In the genomic region with DNA sequence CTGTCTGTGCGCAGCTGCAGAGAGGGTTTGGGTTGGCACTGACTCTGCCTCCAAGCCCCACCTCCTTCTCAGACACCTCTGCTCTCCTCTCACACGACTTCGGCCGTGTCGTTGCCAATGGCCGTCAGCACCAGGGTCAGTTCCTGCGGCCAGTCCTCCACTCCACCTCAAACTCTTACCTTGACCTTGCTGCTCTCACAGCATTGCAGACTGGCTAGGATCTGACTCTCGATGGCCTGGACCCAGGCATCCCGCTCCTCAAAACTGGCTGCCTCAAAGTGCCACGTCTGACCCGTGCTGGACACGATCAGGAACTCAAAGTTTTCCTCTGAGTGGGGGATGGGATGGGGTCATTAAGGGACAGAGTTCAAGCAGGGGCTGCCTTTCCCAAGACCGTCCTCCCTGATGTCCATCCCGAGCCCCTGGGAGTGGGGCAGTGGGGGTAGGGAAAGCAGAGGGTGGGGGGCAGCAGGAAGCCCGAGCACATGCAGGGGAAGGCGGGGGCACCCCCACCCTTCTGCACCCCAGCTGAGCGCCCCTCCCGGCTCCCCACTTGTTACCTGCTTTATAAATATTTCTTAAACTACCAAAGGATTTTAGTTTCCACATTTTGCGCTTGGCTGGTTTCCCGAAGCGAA, we compare ENCODE assay signal across 1 cellular context.
A peak's percentile ranks its signal among the peaks of the same experiment; 100 is the strongest.
TF ChIP-seq lines count a peak whose summit lies in the region.

No MANE protein-coding gene starts in this region.

TF ChIP-seq in GM23338, 12 proteins besides CTCF, POLR2A, EP300 and RAD21 (continued from another document):
- TF ChIP-seq, protein P1, sequence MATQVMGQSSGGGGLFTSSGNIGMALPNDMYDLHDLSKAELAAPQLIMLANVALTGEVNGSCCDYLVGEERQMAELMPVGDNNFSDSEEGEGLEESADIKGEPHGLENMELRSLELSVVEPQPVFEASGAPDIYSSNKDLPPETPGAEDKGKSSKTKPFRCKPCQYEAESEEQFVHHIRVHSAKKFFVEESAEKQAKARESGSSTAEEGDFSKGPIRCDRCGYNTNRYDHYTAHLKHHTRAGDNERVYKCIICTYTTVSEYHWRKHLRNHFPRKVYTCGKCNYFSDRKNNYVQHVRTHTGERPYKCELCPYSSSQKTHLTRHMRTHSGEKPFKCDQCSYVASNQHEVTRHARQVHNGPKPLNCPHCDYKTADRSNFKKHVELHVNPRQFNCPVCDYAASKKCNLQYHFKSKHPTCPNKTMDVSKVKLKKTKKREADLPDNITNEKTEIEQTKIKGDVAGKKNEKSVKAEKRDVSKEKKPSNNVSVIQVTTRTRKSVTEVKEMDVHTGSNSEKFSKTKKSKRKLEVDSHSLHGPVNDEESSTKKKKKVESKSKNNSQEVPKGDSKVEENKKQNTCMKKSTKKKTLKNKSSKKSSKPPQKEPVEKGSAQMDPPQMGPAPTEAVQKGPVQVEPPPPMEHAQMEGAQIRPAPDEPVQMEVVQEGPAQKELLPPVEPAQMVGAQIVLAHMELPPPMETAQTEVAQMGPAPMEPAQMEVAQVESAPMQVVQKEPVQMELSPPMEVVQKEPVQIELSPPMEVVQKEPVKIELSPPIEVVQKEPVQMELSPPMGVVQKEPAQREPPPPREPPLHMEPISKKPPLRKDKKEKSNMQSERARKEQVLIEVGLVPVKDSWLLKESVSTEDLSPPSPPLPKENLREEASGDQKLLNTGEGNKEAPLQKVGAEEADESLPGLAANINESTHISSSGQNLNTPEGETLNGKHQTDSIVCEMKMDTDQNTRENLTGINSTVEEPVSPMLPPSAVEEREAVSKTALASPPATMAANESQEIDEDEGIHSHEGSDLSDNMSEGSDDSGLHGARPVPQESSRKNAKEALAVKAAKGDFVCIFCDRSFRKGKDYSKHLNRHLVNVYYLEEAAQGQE (IDR thresholded peaks at IDR 0.05; ENCODE audit: unreplicated experiment): peak; percentile 83
- no peak for TF ChIP-seq CREB1 (CRISPR knock-in tag; IDR thresholded peaks at IDR 0.05; ENCODE audit: low read depth)
- TF ChIP-seq, protein P2, sequence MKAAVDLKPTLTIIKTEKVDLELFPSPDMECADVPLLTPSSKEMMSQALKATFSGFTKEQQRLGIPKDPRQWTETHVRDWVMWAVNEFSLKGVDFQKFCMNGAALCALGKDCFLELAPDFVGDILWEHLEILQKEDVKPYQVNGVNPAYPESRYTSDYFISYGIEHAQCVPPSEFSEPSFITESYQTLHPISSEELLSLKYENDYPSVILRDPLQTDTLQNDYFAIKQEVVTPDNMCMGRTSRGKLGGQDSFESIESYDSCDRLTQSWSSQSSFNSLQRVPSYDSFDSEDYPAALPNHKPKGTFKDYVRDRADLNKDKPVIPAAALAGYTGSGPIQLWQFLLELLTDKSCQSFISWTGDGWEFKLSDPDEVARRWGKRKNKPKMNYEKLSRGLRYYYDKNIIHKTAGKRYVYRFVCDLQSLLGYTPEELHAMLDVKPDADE (IDR thresholded peaks at IDR 0.05): no peak
